ENCODE assay signal across 9 cellular contexts in genomic region chr10:131312261-131312801, GRCh38. TPM values are rescaled to one million over a fixed set of nuclear protein-coding genes. Genes with fewer than 3 reads are reported as not detected.
DNase-seq lines count a peak whose midpoint lies in the region; ATAC-seq and TF ChIP-seq lines count a peak whose summit lies in the region.
"Had no signal": no experiment of that assay in that cellular context is flagged by ENCODE, and none has a peak within 500 bp of the region (broad histone marks: within the 10 kb centered on the region; RNA-seq: fewer than 3 reads in every experiment).

No MANE protein-coding gene starts in this region.

- H3K36me3 ChIP-seq in cardiac muscle cell: no peaks in the 10 kb centered on the region
- no peaks in the 10 kb centered on the region for H3K36me3 ChIP-seq in heart left ventricle
- no peaks in the 10 kb centered on the region for H3K36me3 ChIP-seq in urinary bladder (ENCODE audit: insufficient read depth)

- TF ChIP-seq POLR2A in heart left ventricle (IDR thresholded peaks at IDR 0.05): no peak

- no peak for ATAC-seq in heart left ventricle
- peak; percentile 22 for ATAC-seq in left lobe of liver

- TF ChIP-seq CTCF in cardiac muscle cell (IDR thresholded peaks at IDR 0.05; ENCODE audit: low read depth, low read length) (peak; percentile 61), heart left ventricle (IDR thresholded peaks at IDR 0.05) (peak in 2 of 12 donors; percentile 11 to 36), VCaP (conservative IDR thresholded peaks at IDR 0.05) (peak; percentile 74)

- WGBS in heart left ventricle, 4 donors: 0 to 2% (median 1%) methylated on average over 1 to 46 of the region's 46 CpGs
- WGBS in urinary bladder: 2% methylated on average over 46 of the region's 46 CpGs

- H3K4me1 ChIP-seq in cardiac muscle cell (ENCODE audit: low read depth): no peaks in the 10 kb centered on the region
- H3K4me1 ChIP-seq in heart left ventricle: peaks cover 0 to 16% (median 0%) of the 10 kb centered on the region in 12 donors
- peaks cover 6% of the 10 kb centered on the region for H3K4me1 ChIP-seq in urinary bladder (ENCODE audit: insufficient read depth)

- no peaks in the 10 kb centered on the region for H3K9me3 ChIP-seq in cardiac muscle cell (ENCODE audit: low read depth)
- no peaks in the 10 kb centered on the region for H3K9me3 ChIP-seq in heart left ventricle

- peaks cover 44% of the 10 kb centered on the region for H3K27me3 ChIP-seq in cardiac muscle cell
- peaks cover 15 to 91% (median 59%) of the 10 kb centered on the region in 9 donors for H3K27me3 ChIP-seq in heart left ventricle

- H3K4me3 ChIP-seq in cardiac muscle cell (peak overlapping the region; percentile 45), heart left ventricle (peak overlapping the region in 2 of 12 donors; percentile 34 to 37), urinary bladder (ENCODE audit: low read depth, low read length) (peak overlapping the region; percentile 45)

- H3K27ac ChIP-seq in cardiac muscle cell (no peak overlapping the region), heart left ventricle (no peak overlapping the region), VCaP (peak overlapping the region; percentile 63), urinary bladder (ENCODE audit: low read depth) (no peak overlapping the region)

- DNase-seq in cardiac muscle cell (ENCODE audit: low read depth in 1 of 2, low spot score in 1 of 2) (peak; percentile 38 to 78), heart left ventricle (no peak), left lobe of liver (ENCODE audit: low spot score) (no peak), KG1 (lab: John Stamatoyannopoulos, UW) (no peak), HPDE6-E6E7 (ENCODE audit: extremely low spot score) (no peak), COR-L47 (lab: John Stamatoyannopoulos, UW) (no peak)

- intact Hi-C loops in heart left ventricle (cut with DNase I): no loop called here

RNA-seq across cellular contexts. Expression of gene TCERG1L, which starts 0.8 kb away (rescaled TPM):
- total RNA-seq in cardiac muscle cell (0.12 and 0.32 TPM in 2 replicates), heart left ventricle (under 1 TPM in 2 of 9 donors, not detected in 7; 0.11 to 0.25 TPM), left lobe of liver (0.08 TPM), urinary bladder (0.32 TPM)
- polyA plus RNA-seq in cardiac muscle cell (0.12 and 1.9 TPM in 2 replicates), heart left ventricle (not detected), urinary bladder (0.11 TPM)
- polyA plus RNA-seq: IgD-negative memory B cell had no signal

Comparison
In these comparisons a context has a peak if more than half of its experiments do, and no peak if none do; other contexts are left out.
1. DNase-seq: peak in cardiac muscle cell (2 of 2); none in heart left ventricle (0 of 5), left lobe of liver (single experiment), KG1 (single experiment), HPDE6-E6E7 (single experiment) and COR-L47 (single experiment).